In the genomic region with DNA sequence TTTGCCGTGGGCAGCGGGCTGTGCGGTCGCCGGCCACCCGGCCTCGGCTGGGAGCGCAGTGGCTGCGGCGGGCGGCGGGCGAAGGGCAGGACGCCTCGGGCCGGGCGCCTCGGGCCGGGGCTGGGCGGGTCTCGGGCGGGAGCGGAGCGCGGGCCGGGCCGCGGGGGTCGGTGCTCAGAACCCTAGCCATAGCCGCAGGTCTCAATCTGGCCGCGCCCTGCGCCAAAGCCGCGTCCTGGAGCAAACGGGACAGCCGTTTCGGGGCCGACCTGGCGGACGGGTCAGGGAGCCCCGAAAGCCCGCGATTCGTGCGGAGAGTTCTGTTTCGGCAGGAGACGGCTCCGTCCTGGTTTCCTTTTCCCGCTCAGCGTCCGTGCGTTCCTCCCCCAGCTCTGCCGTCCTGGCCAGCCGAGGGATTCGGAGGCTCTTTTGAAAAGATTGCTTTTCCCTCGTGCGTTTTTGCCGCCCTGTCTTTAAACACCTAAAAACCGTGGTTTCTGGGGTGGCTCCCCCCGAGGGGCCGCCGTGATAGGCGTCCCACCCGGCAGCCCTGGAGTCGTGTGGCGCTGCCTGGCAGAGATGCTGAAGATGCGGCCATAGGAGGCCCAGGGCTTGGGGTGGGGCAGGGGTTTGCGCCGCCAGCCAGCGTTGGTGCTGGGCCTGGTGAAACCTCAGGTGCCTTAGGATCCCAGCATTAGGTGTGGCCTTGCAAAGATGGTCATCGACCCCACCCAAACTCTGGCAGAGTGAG, we compare ENCODE assay signal across 9 cellular contexts. TPM values are rescaled to one million over a fixed set of nuclear protein-coding genes. Genes with fewer than 3 reads are reported as not detected.
A peak's percentile ranks its signal among the peaks of the same experiment; 100 is the strongest.
DNase-seq lines count a peak whose midpoint lies in the region; ATAC-seq and TF ChIP-seq lines count a peak whose summit lies in the region.
"Had no signal": no experiment of that assay in that cellular context is flagged by ENCODE, and none has a peak within 500 bp of the region (broad histone marks: within the 10 kb centered on the region; RNA-seq: fewer than 3 reads in every experiment).

No MANE protein-coding gene starts in this region.

- H3K4me3 ChIP-seq in Peyer's patch, result peak overlapping the region; percentile 22 to 54 (median 44)
- H3K4me3 ChIP-seq in heart left ventricle, result peak overlapping the region in 11 of 12 donors; percentile 27 to 60 (median 50)
- H3K4me3 ChIP-seq in rectal smooth muscle tissue (ENCODE audit: low read length), result peak overlapping the region; percentile 51
- H3K4me3 ChIP-seq in body of pancreas, result peak overlapping the region in 1 of 2 donors; percentile 34
- H3K4me3 ChIP-seq in OCI-LY7 (ENCODE audit: low read depth, low read length, poor library complexity, severe bottlenecking), result no peak overlapping the region
- H3K4me3 ChIP-seq: K562 had no signal

- no peak overlapping the region for H3K4me2 ChIP-seq in OCI-LY7 (ENCODE audit: low read length)

- peak; percentile 52 for DNase-seq in D341Med (ENCODE audit: low spot score)
- DNase-seq in Peyer's patch, result no peak
- DNase-seq in heart left ventricle, result peak in 1 of 5 donors; percentile 53
- DNase-seq in body of pancreas, result no peak
- no peak for DNase-seq in SKM-1 (lab: John Stamatoyannopoulos, UW; ENCODE audit: unreplicated experiment)
- DNase-seq in OCI-LY7 (ENCODE audit: low spot score), result no peak

- H3K27ac ChIP-seq in Peyer's patch, result no peak overlapping the region
- H3K27ac ChIP-seq in heart left ventricle, result no peak overlapping the region
- H3K27ac ChIP-seq in rectal smooth muscle tissue (ENCODE audit: low read depth, low read length), result no peak overlapping the region
- H3K27ac ChIP-seq in body of pancreas, result no peak overlapping the region
- no peak overlapping the region for H3K27ac ChIP-seq in OCI-LY7 (ENCODE audit: low read depth, low read length, poor library complexity, severe bottlenecking)

- intact Hi-C loops in heart left ventricle (cut with DNase I) (loop anchor here in 1 of 10 donors (10.0 kb wide), 1 partner anchor 123 kb away; no protein-coding TSS in a partner anchor), body of pancreas (cut with DNase I) (no loop called here), OCI-LY7 (cut with micrococcal nuclease; ENCODE audit: unreplicated experiment) (no loop called here)

- no peaks in the 10 kb centered on the region for H3K79me2 ChIP-seq in OCI-LY7 (ENCODE audit: insufficient read depth, low read depth, low read length)

- POLR2A ChIA-PET in OCI-LY7 (lab: Charles Lee), result no interaction called here

- no peaks in the 10 kb centered on the region for H3K36me3 ChIP-seq in Peyer's patch
- H3K36me3 ChIP-seq in heart left ventricle, result no peaks in the 10 kb centered on the region
- no peaks in the 10 kb centered on the region for H3K36me3 ChIP-seq in rectal smooth muscle tissue (ENCODE audit: control insufficient read depth, insufficient read depth, low read length)
- no peaks in the 10 kb centered on the region for H3K36me3 ChIP-seq in body of pancreas (replicated peaks in 1 of 2; ENCODE audit: insufficient read depth in 1 of 2, low read depth in 2 of 2)
- H3K36me3 ChIP-seq in OCI-LY7 (ENCODE audit: insufficient read depth, low read length), result no peaks in the 10 kb centered on the region

- no TSS peak for BruUV-seq in OCI-LY7 (replicated peaks; lab: Mats Ljungman, UMichigan)

- no peaks in the 10 kb centered on the region for H3K27me3 ChIP-seq in Peyer's patch
- peaks cover 12 to 93% (median 36%) of the 10 kb centered on the region in 9 donors for H3K27me3 ChIP-seq in heart left ventricle
- H3K27me3 ChIP-seq in rectal smooth muscle tissue (ENCODE audit: control insufficient read depth, insufficient read depth, low read length), result peaks cover 25% of the 10 kb centered on the region
- H3K27me3 ChIP-seq in body of pancreas, result peaks cover 0 to 6% of the 10 kb centered on the region in 2 donors

- TF ChIP-seq CTCF in Peyer's patch (IDR thresholded peaks at IDR 0.05), result no peak
- TF ChIP-seq CTCF in heart left ventricle (IDR thresholded peaks at IDR 0.05), result no peak
- TF ChIP-seq CTCF in body of pancreas (IDR thresholded peaks at IDR 0.05), result no peak
- no peak for TF ChIP-seq CTCF in OCI-LY7 (conservative IDR thresholded peaks at IDR 0.05; ENCODE audit: low read length)

- no peak overlapping the region for H3K9ac ChIP-seq in rectal smooth muscle tissue (ENCODE audit: low read length)

- H4K20me1 ChIP-seq in OCI-LY7 (ENCODE audit: insufficient read depth, low read length), result no peaks in the 10 kb centered on the region

- 4 to 19% (median 7%) methylated on average over 29 to 72 of the region's 72 CpGs for whole genome bisulfite sequencing in heart left ventricle, 4 donors
- WGBS in body of pancreas, 2 donors, result 4 to 9% methylated on average over 13 to 72 of the region's 72 CpGs

- H3K9me3 ChIP-seq in Peyer's patch, result no peaks in the 10 kb centered on the region
- no peaks in the 10 kb centered on the region for H3K9me3 ChIP-seq in heart left ventricle
- H3K9me3 ChIP-seq in body of pancreas, result no peaks in the 10 kb centered on the region
- no peaks in the 10 kb centered on the region for H3K9me3 ChIP-seq in OCI-LY7 (ENCODE audit: low read length)

- CTCF ChIA-PET in OCI-LY7 (lab: Charles Lee; ENCODE audit: unreplicated experiment), result no interaction called here

- peak in 1 of 4 donors; percentile 13 for ATAC-seq in heart left ventricle
- ATAC-seq in HG03196 (IDR thresholded peaks at IDR 0.05; ENCODE audit: unreplicated experiment), result no peak
- no peak for ATAC-seq in body of pancreas

- H3K4me1 ChIP-seq in Peyer's patch (peaks cover 0 to 16% (median 6%) of the 10 kb centered on the region in 4 donors), heart left ventricle (peaks cover 0 to 22% (median 2%) of the 10 kb centered on the region in 12 donors), rectal smooth muscle tissue (ENCODE audit: control insufficient read depth, insufficient read depth, low read length) (no peaks in the 10 kb centered on the region), body of pancreas (peaks cover 25% of the 10 kb centered on the region), OCI-LY7 (ENCODE audit: insufficient read depth, low read length, poor library complexity, severe bottlenecking) (no peaks in the 10 kb centered on the region)

- TF ChIP-seq POLR2A in Peyer's patch (IDR thresholded peaks at IDR 0.05), result no peak
- TF ChIP-seq POLR2A in heart left ventricle (IDR thresholded peaks at IDR 0.05), result no peak
- no peak for TF ChIP-seq POLR2A in body of pancreas (IDR thresholded peaks at IDR 0.05)

- no peaks in the 10 kb centered on the region for H3K9me2 ChIP-seq in OCI-LY7 (ENCODE audit: insufficient read depth, low read length)

- H2AFZ ChIP-seq in OCI-LY7 (ENCODE audit: low read length), result no peak overlapping the region

RNA-seq across cellular contexts. Expression of gene RET, which starts 0.7 kb away (rescaled TPM):
- total RNA-seq in Peyer's patch (1 to 10 TPM; 1.2 to 5.8 (median 1.7) TPM), heart left ventricle (1 to 10 TPM in 4 of 9 donors, under 1 TPM in 5; 0.12 to 3.3 (median 0.66) TPM), body of pancreas (1 to 10 TPM in 1 of 2 donors, under 1 TPM in 1; 0.78 to 1.6 TPM), OCI-LY7 (2022) (0.06 TPM in 1 of 2 replicates, not detected in the other)
- polyA plus RNA-seq in heart left ventricle, result under 1 TPM; 0.29 to 0.84 TPM
- total RNA-seq in OCI-LY7 (2014; rRNA removed; shearing (Covaris generic)), result 0.05 TPM in 1 of 2 replicates, not detected in the other
- polyA plus RNA-seq: K562 had no signal
